In genomic region chr20:38073307-38074010, GRCh38 we compare ENCODE assay signal across 8 cellular contexts. TPM values are rescaled to one million over a fixed set of nuclear protein-coding genes. Genes with fewer than 3 reads are reported as not detected.
A peak's percentile ranks its signal among the peaks of the same experiment; 100 is the strongest.
DNase-seq lines count a peak whose midpoint lies in the region; ATAC-seq and TF ChIP-seq lines count a peak whose summit lies in the region.

No MANE protein-coding gene starts in this region.

- peaks cover 5% of the 10 kb centered on the region for H3K36me3 ChIP-seq in hepatocyte (replicated peaks; ENCODE audit: insufficient read depth, low read depth)
- peaks cover 0 to 48% (median 12%) of the 10 kb centered on the region in 4 donors for H3K36me3 ChIP-seq in sigmoid colon

- H3K9me2 ChIP-seq in hepatocyte (replicated peaks; ENCODE audit: insufficient read depth), result no peaks in the 10 kb centered on the region

- no peak overlapping the region for H2AFZ ChIP-seq in hepatocyte

- 54% methylated on average over 4 of the region's 4 CpGs for WGBS in hepatocyte (ENCODE audit: low lambda C conversion rate, missing lambda C conversion rate)
- 24 to 44% methylated on average over 4 of the region's 4 CpGs for WGBS in sigmoid colon, 2 donors

- H3K4me2 ChIP-seq in hepatocyte, result peak overlapping the region; percentile 22

- TF ChIP-seq POLR2A in sigmoid colon (IDR thresholded peaks at IDR 0.05), result no peak

- ATAC-seq in GM18870 (IDR thresholded peaks at IDR 0.05; ENCODE audit: unreplicated experiment), result no peak

- no peaks in the 10 kb centered on the region for H3K27me3 ChIP-seq in hepatocyte
- no peaks in the 10 kb centered on the region for H3K27me3 ChIP-seq in sigmoid colon

- H3K4me1 ChIP-seq in hepatocyte (ENCODE audit: insufficient read depth), result peaks cover 38% of the 10 kb centered on the region
- H3K4me1 ChIP-seq in sigmoid colon, result peaks cover 0 to 58% (median 47%) of the 10 kb centered on the region in 4 donors

- H3K79me2 ChIP-seq in hepatocyte, result peaks cover 21% of the 10 kb centered on the region

- TF ChIP-seq CTCF in astrocyte of the spinal cord (IDR thresholded peaks at IDR 0.05; ENCODE audit: low read depth, low read length), result peak; percentile 77
- peak; percentile 70 for TF ChIP-seq CTCF in hepatocyte (IDR thresholded peaks at IDR 0.05; ENCODE audit: poor library complexity)
- TF ChIP-seq CTCF in sigmoid colon (IDR thresholded peaks at IDR 0.05), result peak; percentile 71 to 81 (median 80)

- no peaks in the 10 kb centered on the region for H3K9me3 ChIP-seq in hepatocyte (ENCODE audit: low read depth)
- H3K9me3 ChIP-seq in sigmoid colon, result no peaks in the 10 kb centered on the region

- in situ Hi-C loops in Caki2 (cut with HindIII; ENCODE audit: low pct_unique_long_range_greater_than_20kb, low sequenced_read_pairs), result no loop called here
- in situ Hi-C loops in astrocyte of the spinal cord (cut with HindIII; ENCODE audit: low sequenced_read_pairs), result no loop called here

- intact Hi-C loops in sigmoid colon (cut with DNase I), result loop anchor here (2.0 kb wide), 1 partner anchor 91 kb away; the partner anchor contains the start of gene TGM2

- H3K27ac ChIP-seq in hepatocyte (peak overlapping the region; percentile 81), sigmoid colon (peak overlapping the region; percentile 71 to 86 (median 80))

- DNase-seq in Caki2 (ENCODE audit: low read depth), result peak; percentile 33
- peak; percentile 36 for DNase-seq in GOT3 (lab: John Stamatoyannopoulos, UW)
- DNase-seq in NCI-H69 (lab: John Stamatoyannopoulos, UW), result peak; percentile 50
- peak; percentile 98 for DNase-seq in astrocyte of the spinal cord (ENCODE audit: low read depth, low spot score)
- peak; percentile 60 for DNase-seq in hepatocyte (ENCODE audit: low spot score)
- peak; percentile 92 for DNase-seq in sigmoid colon
- DNase-seq in occipital lobe (lab: John Stamatoyannopoulos, UW), result no peak

- H3K4me3 ChIP-seq in astrocyte of the spinal cord (ENCODE audit: low read depth, low read length) (no peak overlapping the region), hepatocyte (no peak overlapping the region), sigmoid colon (no peak overlapping the region)

- no peaks in the 10 kb centered on the region for H4K20me1 ChIP-seq in hepatocyte (ENCODE audit: insufficient read depth, poor library complexity, severe bottlenecking)

- TF ChIP-seq EP300 in sigmoid colon (IDR thresholded peaks at IDR 0.05), result no peak

RNA-seq across cellular contexts. Expression of gene RPRD1B, which starts 39.9 kb away (rescaled TPM):
- 20.0 and 22.9 TPM in 2 replicates for total RNA-seq in Caki2 (2014; rRNA removed; shearing (Covaris generic); ENCODE audit: low replicate concordance)
- 26.8 and 28.0 TPM in 2 replicates for total RNA-seq in hepatocyte
- polyA plus RNA-seq in hepatocyte, result 16.5 and 18.5 TPM in 2 replicates
- total RNA-seq in sigmoid colon, result 10 to 100 TPM; 27.2 to 31.9 (median 29.7) TPM
- 10 to 100 TPM; 10.2 to 17.0 (median 12.3) TPM for polyA plus RNA-seq in sigmoid colon
- 34.3 TPM for total RNA-seq in occipital lobe

RNA-seq across cellular contexts. Expression of gene TTI1, which starts 40.2 kb away (rescaled TPM):
- total RNA-seq in Caki2 (2014; rRNA removed; shearing (Covaris generic); ENCODE audit: low replicate concordance), result 28.5 and 29.5 TPM in 2 replicates
- 15.1 and 15.7 TPM in 2 replicates for total RNA-seq in hepatocyte
- polyA plus RNA-seq in hepatocyte, result 12.6 and 15.1 TPM in 2 replicates
- 10 to 100 TPM in 3 of 4 donors, 1 to 10 TPM in 1; 9.6 to 11.7 (median 11.0) TPM for total RNA-seq in sigmoid colon
- polyA plus RNA-seq in sigmoid colon, result 10 to 100 TPM in 1 of 3 donors, 1 to 10 TPM in 2; 2.4 to 11.3 (median 4.4) TPM
- total RNA-seq in occipital lobe, result 28.1 TPM
